Comparison of ENCODE assay signal across 19 cellular contexts in genomic region chr4:17624821-17625220, GRCh38.
"Had no signal": no experiment of that assay in that cellular context is flagged by ENCODE, and none has a peak within 500 bp of the region (broad histone marks: within the 10 kb centered on the region; RNA-seq: fewer than 3 reads in every experiment).

No MANE protein-coding gene starts in this region.

- H3K27me3 ChIP-seq: adrenal gland, heart right ventricle, neutrophil, SJSA1, tibial artery had no signal

- H3K9ac ChIP-seq: parathyroid adenoma had no signal

- H3K9me3 Mint-ChIP-seq: activated CD4-positive, alpha-beta T cell treated with anti-CD3 and anti-CD28 coated beads, Interleukin-2, amount 10 ng/mL, durations not matched to agents 7 days and 5 days; activated naive CD4-positive, alpha-beta T cell treated with anti-CD3 and anti-CD28 coated beads, Interleukin-2, amount 50 U/mL, for 24 hours had no signal

- H3K27me3 Mint-ChIP-seq: activated CD4-positive, alpha-beta T cell treated with anti-CD3 and anti-CD28 coated beads, Interleukin-2, amount 10 ng/mL, durations not matched to agents 7 days and 5 days; activated naive CD4-positive, alpha-beta T cell treated with anti-CD3 and anti-CD28 coated beads, Interleukin-2, amount 50 U/mL, for 24 hours had no signal

- H3K4me3 Mint-ChIP-seq: activated CD4-positive, alpha-beta T cell treated with anti-CD3 and anti-CD28 coated beads, Interleukin-2, amount 10 ng/mL, durations not matched to agents 7 days and 5 days; activated naive CD4-positive, alpha-beta T cell treated with anti-CD3 and anti-CD28 coated beads, Interleukin-2, amount 50 U/mL, for 24 hours had no signal

- H3K9me3 ChIP-seq: adrenal gland, heart right ventricle, neutrophil, SJSA1, tibial artery had no signal

- DNase-seq: activated CD4-positive, alpha-beta T cell treated with anti-CD3 and anti-CD28 coated beads, Interleukin-2, amount 10 ng/mL, durations not matched to agents 7 days and 5 days; activated effector memory CD4-positive, alpha-beta T cell treated with anti-CD3 and anti-CD28 coated beads, Interleukin-2, amount 50 U/mL, for 16 hours; activated T-cell treated with anti-CD3 and anti-CD28 coated beads, Interleukin-2, amount 50 U/mL, for 1 hour; central memory CD4-positive, alpha-beta T cell; cortex of kidney; effector CD8-positive, alpha-beta T cell; foreskin fibroblast; heart right ventricle; left colon; stimulated activated CD4-positive, alpha-beta T cell treated with anti-CD3 and anti-CD28 coated beads, Interleukin-4, amount 100 ng/mL, for 4 hours; T-helper 9 cell; tibial artery had no signal

- H3K27ac Mint-ChIP-seq: activated CD4-positive, alpha-beta T cell treated with anti-CD3 and anti-CD28 coated beads, Interleukin-2, amount 10 ng/mL, durations not matched to agents 7 days and 5 days had no signal

- ATAC-seq: heart right ventricle, left colon had no signal

- H3K27ac ChIP-seq: adrenal gland, heart right ventricle, neutrophil, parathyroid adenoma, SJSA1, skin epidermis, tibial artery had no signal

- H3K4me1 ChIP-seq: adrenal gland, parathyroid adenoma, SJSA1, tibial artery had no signal

- H2AFZ ChIP-seq: parathyroid adenoma had no signal

- H3K4me3 ChIP-seq: adrenal gland, heart right ventricle, lung, SJSA1, skin epidermis, tibial artery had no signal
